20 cellular contexts compared by ENCODE assay signal in the genomic region with DNA sequence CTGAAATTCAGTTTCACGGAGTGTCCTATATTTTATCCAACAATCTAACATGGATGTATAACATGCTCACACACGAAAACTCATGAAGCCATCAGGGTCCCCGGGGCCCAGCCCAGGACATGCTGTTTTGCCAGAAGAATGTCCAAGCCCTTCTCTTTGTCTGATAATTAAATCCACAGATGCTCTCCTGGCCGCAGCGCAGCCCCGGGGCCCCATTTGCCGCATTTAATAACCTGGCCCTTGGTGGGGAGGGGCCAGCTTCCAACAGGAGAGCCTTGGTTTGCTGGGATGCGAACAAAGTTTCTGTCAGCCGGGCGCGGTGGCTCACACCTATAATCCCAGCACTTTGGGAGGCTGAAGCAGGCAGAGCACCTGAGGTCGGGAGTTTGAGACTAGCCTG. TPM values are rescaled to one million over a fixed set of nuclear protein-coding genes. Genes with fewer than 3 reads are reported as not detected.
DNase-seq lines count a peak whose midpoint lies in the region; ATAC-seq and TF ChIP-seq lines count a peak whose summit lies in the region.
"Had no signal": no experiment of that assay in that cellular context is flagged by ENCODE, and none has a peak within 500 bp of the region (broad histone marks: within the 10 kb centered on the region; RNA-seq: fewer than 3 reads in every experiment).

No MANE protein-coding gene starts in this region.

- no peak for TF ChIP-seq EP300 in SK-N-SH (IDR thresholded peaks at IDR 0.05; ENCODE audit: borderline replicate concordance in 1 of 2, low read depth in 1 of 2, low read length in 1 of 2)

- CTCF ChIA-PET in SK-N-SH (lab: Yijun Ruan, JAX): interaction anchor here (5.0 kb wide), 1 partner anchor 17 kb away, joined by 38 read pairs; no protein-coding TSS in a partner anchor

- H2AFZ ChIP-seq in SK-N-SH (ENCODE audit: low read depth): no peak overlapping the region
- H2AFZ ChIP-seq: GM23338 had no signal

- H3K9ac ChIP-seq in SK-N-SH: no peak overlapping the region

- H3K4me2 ChIP-seq in SK-N-SH: no peak overlapping the region
- H3K4me2 ChIP-seq: GM23338 had no signal

- ATAC-seq in SK-N-SH treated with all-trans-retinoic acid at 6 μM for 48 hours (no peak), left cardiac atrium (no peak), sciatic nerve (peak; percentile 69), HG03175 (IDR thresholded peaks at IDR 0.05; ENCODE audit: unreplicated experiment) (no peak), GM19328 (IDR thresholded peaks at IDR 0.05; ENCODE audit: unreplicated experiment) (no peak)
- ATAC-seq: GM23338, HCT116 had no signal

- intact Hi-C loops in left cardiac atrium (cut with DNase I): no loop called here
- intact Hi-C loops in sciatic nerve (cut with DNase I): no loop called here

- POLR2A ChIA-PET in SK-N-SH (lab: Yijun Ruan, JAX): no interaction called here

- no peaks in the 10 kb centered on the region for H3K9me2 ChIP-seq in SK-N-SH

- DNase-seq in SK-N-SH: peak; percentile 55
- peak; percentile 15 for DNase-seq in left cardiac atrium
- DNase-seq in sciatic nerve (ENCODE audit: low spot score): peak; percentile 62
- DNase-seq in SIG-M5 treated with dmso at 0.1 percent for 504 hours (lab: John Stamatoyannopoulos, UW; ENCODE audit: unreplicated experiment): no peak
- no peak for DNase-seq in activated CD4-positive, CD25-positive, alpha-beta regulatory T cell treated with anti-CD3 and anti-CD28 coated beads, Interleukin-2, amount 50 U/mL, for 72 hours
- DNase-seq: 8988T; Calu3; CD4-positive, alpha-beta memory T cell; DMS79 treated with DMSO at 0.1 percent for 48 hours; Kasumi-1; NCI-H1105; NCI-H1694; NCI-H226; NCI-H774 had no signal

- H3K79me2 ChIP-seq in SK-N-SH (ENCODE audit: insufficient read depth): no peaks in the 10 kb centered on the region

- no peak overlapping the region for H3K27ac ChIP-seq in SK-N-SH (ENCODE audit: low read depth in 2 of 2, low read length in 1 of 2)
- H3K27ac ChIP-seq: HL-60 had no signal

- TF ChIP-seq CTCF in SK-N-SH (IDR thresholded peaks at IDR 0.05): no peak

- peaks cover 0 to 9% of the 10 kb centered on the region in 2 experiments; a peak in 1 of 4 replicates for H3K4me1 ChIP-seq in SK-N-SH (ENCODE audit: control insufficient read depth in 1 of 2, insufficient read depth in 2 of 2, low read depth in 1 of 2, low read length in 1 of 2)

- no peaks in the 10 kb centered on the region for H3K36me3 ChIP-seq in SK-N-SH (replicated peaks in 1 of 2; ENCODE audit: control insufficient read depth in 1 of 2, insufficient read depth in 2 of 2, low read length in 1 of 2)

- no peak overlapping the region for H3K4me3 ChIP-seq in SK-N-SH (ENCODE audit: low read depth in 2 of 2, low read length in 1 of 2)
- H3K4me3 ChIP-seq: GM23338 had no signal

- WGBS in SK-N-SH (ENCODE audit: low lambda C conversion rate): 74% methylated on average over 12 of the region's 12 CpGs

- H3K9me3 ChIP-seq in SK-N-SH: no peaks in the 10 kb centered on the region

- H3K27me3 ChIP-seq in SK-N-SH (ENCODE audit: insufficient read depth): no peaks in the 10 kb centered on the region

- H4K20me1 ChIP-seq in SK-N-SH (ENCODE audit: insufficient read depth): no peaks in the 10 kb centered on the region

- TF ChIP-seq RAD21 in SK-N-SH (IDR thresholded peaks at IDR 0.05; ENCODE audit: low read length): no peak

- no peaks in the 10 kb centered on the region for H3F3A ChIP-seq in SK-N-SH (replicated peaks; ENCODE audit: insufficient read depth)

TF ChIP-seq in SK-N-SH, 30 proteins besides CTCF, POLR2A, EP300 and RAD21:
- TF ChIP-seq FOSL2 (IDR thresholded peaks at IDR 0.05; ENCODE audit: borderline replicate concordance, low read depth): no peak
- TF ChIP-seq, protein P1, sequence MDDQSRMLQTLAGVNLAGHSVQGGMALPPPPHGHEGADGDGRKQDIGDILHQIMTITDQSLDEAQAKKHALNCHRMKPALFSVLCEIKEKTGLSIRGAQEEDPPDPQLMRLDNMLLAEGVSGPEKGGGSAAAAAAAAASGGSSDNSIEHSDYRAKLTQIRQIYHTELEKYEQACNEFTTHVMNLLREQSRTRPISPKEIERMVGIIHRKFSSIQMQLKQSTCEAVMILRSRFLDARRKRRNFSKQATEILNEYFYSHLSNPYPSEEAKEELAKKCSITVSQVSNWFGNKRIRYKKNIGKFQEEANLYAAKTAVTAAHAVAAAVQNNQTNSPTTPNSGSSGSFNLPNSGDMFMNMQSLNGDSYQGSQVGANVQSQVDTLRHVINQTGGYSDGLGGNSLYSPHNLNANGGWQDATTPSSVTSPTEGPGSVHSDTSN (IDR thresholded peaks at IDR 0.05): no peak
- no peak for TF ChIP-seq FOXJ3 (CRISPR knock-in tag; IDR thresholded peaks at IDR 0.05)
- no peak for TF ChIP-seq CHD2 (IDR thresholded peaks at IDR 0.05; ENCODE audit: low read length, partially characterized antibody)
- no peak for TF ChIP-seq TEAD4 (IDR thresholded peaks at IDR 0.05; ENCODE audit: borderline replicate concordance, insufficient read depth)

TF ChIP-seq in SK-N-SH treated with all-trans-retinoic acid at 6 μM for 48 hours, 23 proteins besides CTCF, POLR2A, EP300 and RAD21 (continues in another document):
- TF ChIP-seq ZNF8 (CRISPR knock-in tag; IDR thresholded peaks at IDR 0.05) (no peak), ZFP30 (CRISPR knock-in tag; IDR thresholded peaks at IDR 0.05) (no peak), ZFP3 (CRISPR knock-in tag; IDR thresholded peaks at IDR 0.05) (no peak), ARNTL (CRISPR knock-in tag; IDR thresholded peaks at IDR 0.05; ENCODE audit: borderline replicate concordance, low read depth) (no peak), ZC3H10 (CRISPR knock-in tag; IDR thresholded peaks at IDR 0.05) (no peak), CSDC2 (CRISPR knock-in tag; IDR thresholded peaks at IDR 0.05) (no peak), ESRRG (CRISPR knock-in tag; IDR thresholded peaks at IDR 0.05) (no peak), BACH2 (CRISPR knock-in tag; IDR thresholded peaks at IDR 0.05; ENCODE audit: borderline replicate concordance) (no peak), GLIS3 (CRISPR knock-in tag; IDR thresholded peaks at IDR 0.05) (no peak)
- TF ChIP-seq, protein P2, sequence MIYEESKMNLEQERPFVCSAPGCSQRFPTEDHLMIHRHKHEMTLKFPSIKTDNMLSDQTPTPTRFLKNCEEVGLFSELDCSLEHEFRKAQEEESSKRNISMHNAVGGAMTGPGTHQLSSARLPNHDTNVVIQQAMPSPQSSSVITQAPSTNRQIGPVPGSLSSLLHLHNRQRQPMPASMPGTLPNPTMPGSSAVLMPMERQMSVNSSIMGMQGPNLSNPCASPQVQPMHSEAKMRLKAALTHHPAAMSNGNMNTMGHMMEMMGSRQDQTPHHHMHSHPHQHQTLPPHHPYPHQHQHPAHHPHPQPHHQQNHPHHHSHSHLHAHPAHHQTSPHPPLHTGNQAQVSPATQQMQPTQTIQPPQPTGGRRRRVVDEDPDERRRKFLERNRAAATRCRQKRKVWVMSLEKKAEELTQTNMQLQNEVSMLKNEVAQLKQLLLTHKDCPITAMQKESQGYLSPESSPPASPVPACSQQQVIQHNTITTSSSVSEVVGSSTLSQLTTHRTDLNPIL (CRISPR knock-in tag; IDR thresholded peaks at IDR 0.05; ENCODE audit: low read depth): no peak
- TF ChIP-seq, protein P3, sequence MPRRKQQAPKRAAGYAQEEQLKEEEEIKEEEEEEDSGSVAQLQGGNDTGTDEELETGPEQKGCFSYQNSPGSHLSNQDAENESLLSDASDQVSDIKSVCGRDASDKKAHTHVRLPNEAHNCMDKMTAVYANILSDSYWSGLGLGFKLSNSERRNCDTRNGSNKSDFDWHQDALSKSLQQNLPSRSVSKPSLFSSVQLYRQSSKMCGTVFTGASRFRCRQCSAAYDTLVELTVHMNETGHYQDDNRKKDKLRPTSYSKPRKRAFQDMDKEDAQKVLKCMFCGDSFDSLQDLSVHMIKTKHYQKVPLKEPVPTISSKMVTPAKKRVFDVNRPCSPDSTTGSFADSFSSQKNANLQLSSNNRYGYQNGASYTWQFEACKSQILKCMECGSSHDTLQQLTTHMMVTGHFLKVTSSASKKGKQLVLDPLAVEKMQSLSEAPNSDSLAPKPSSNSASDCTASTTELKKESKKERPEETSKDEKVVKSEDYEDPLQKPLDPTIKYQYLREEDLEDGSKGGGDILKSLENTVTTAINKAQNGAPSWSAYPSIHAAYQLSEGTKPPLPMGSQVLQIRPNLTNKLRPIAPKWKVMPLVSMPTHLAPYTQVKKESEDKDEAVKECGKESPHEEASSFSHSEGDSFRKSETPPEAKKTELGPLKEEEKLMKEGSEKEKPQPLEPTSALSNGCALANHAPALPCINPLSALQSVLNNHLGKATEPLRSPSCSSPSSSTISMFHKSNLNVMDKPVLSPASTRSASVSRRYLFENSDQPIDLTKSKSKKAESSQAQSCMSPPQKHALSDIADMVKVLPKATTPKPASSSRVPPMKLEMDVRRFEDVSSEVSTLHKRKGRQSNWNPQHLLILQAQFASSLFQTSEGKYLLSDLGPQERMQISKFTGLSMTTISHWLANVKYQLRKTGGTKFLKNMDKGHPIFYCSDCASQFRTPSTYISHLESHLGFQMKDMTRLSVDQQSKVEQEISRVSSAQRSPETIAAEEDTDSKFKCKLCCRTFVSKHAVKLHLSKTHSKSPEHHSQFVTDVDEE (CRISPR knock-in tag; IDR thresholded peaks at IDR 0.05): no peak
- TF ChIP-seq, protein P4, sequence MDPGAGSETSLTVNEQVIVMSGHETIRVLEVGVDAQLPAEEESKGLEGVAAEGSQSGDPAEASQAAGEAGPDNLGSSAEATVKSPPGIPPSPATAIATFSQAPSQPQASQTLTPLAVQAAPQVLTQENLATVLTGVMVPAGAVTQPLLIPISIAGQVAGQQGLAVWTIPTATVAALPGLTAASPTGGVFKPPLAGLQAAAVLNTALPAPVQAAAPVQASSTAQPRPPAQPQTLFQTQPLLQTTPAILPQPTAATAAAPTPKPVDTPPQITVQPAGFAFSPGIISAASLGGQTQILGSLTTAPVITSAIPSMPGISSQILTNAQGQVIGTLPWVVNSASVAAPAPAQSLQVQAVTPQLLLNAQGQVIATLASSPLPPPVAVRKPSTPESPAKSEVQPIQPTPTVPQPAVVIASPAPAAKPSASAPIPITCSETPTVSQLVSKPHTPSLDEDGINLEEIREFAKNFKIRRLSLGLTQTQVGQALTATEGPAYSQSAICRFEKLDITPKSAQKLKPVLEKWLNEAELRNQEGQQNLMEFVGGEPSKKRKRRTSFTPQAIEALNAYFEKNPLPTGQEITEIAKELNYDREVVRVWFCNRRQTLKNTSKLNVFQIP (CRISPR knock-in tag; IDR thresholded peaks at IDR 0.05; ENCODE audit: borderline replicate concordance, low read depth): no peak

RNA-seq across cellular contexts. Expression of a gene that starts 30.0 kb away (rescaled TPM):
- 8.6 and 8.8 TPM in 2 replicates for polyA plus RNA-seq in SK-N-SH (2012; rRNA removed)
- 4.0 and 6.4 TPM in 2 replicates for polyA plus RNA-seq in SK-N-SH (2012; cell fraction: cytosol; rRNA removed)
- polyA plus RNA-seq in SK-N-SH (2012; cell fraction: nucleus; rRNA removed): 8.9 and 10.5 TPM in 2 replicates
- 100 to 1,000 TPM in 1 of 2 donors, 10 to 100 TPM in 1; 82.7 to 108 TPM for total RNA-seq in left cardiac atrium
- 8.6 TPM for total RNA-seq in sciatic nerve
- total RNA-seq: Calu3; CD4-positive, alpha-beta memory T cell had no signal
- polyA plus RNA-seq: CD4-positive, alpha-beta memory T cell had no signal

RNA-seq across cellular contexts. Expression of a gene that starts 43.2 kb away (rescaled TPM):
- polyA plus RNA-seq in SK-N-SH (2012; rRNA removed): 1.0 and 1.5 TPM in 2 replicates
- polyA plus RNA-seq in SK-N-SH (2012; cell fraction: cytosol; rRNA removed): 0.37 and 1.1 TPM in 2 replicates
- 1.00 and 1.3 TPM in 2 replicates for polyA plus RNA-seq in SK-N-SH (2012; cell fraction: nucleus; rRNA removed)
- total RNA-seq in left cardiac atrium (10 to 100 TPM; 50.4 to 60.5 TPM), sciatic nerve (4.2 TPM)
- total RNA-seq: Calu3 had no signal

Comparison
In these comparisons a context has a peak if more than half of its experiments do, and no peak if none do; other contexts are left out.
1. DNase-seq: peak in SK-N-SH (single experiment), left cardiac atrium (single experiment) and sciatic nerve (single experiment); none in SIG-M5 treated with dmso at 0.1 percent for 504 hours (single experiment) and activated CD4-positive, CD25-positive, alpha-beta regulatory T cell treated with anti-CD3 and anti-CD28 coated beads, Interleukin-2, amount 50 U/mL, for 72 hours (single experiment).